In the genomic region with DNA sequence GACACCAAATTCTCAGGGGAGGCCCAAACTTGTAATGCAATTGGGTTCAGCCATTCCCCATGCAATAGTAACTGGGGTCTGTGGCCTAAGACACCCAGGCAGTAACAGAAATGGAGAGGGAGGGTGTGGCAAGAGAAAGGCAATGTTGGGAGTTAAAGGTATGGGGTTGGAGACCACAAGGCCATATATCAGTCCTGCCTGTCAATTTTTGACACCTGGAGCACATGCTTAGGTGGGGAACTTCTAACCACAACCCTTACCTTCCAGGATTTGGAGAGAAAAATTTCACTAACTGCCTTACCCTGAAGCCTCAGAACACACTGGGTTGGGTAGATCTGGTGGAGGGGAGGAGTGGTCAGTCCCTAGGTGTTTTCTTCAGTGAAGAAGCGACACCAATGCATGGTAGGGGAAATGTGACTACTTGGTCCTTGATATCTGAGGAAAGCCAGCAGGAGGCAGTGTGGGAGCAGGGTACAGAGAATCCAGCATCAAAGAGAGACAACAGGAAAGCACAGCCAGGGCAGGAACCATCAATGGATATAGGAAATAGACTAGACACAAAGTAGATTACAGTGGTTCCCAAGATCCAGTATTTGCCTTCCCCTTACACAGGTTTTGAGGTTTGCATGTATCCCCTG, we compare ENCODE assay signal across 8 cellular contexts. TPM values are rescaled to one million over a fixed set of nuclear protein-coding genes. Genes with fewer than 3 reads are reported as not detected.
DNase-seq lines count a peak whose midpoint lies in the region; ATAC-seq, FAIRE-seq and TF ChIP-seq lines count a peak whose summit lies in the region.

No MANE protein-coding gene starts in this region.

- no peak for FAIRE-seq in D721Med (lab: Jason Lieb, UNC)

- no peak overlapping the region for H3K9ac ChIP-seq in DND-41 (ENCODE audit: low read depth, low read length)

- H4K20me1 ChIP-seq in DND-41 (ENCODE audit: insufficient read depth, low read length) = no peaks in the 10 kb centered on the region

- ATAC-seq in DND-41 (ENCODE audit: insufficient read depth, low read depth) = peak; percentile 85
- ATAC-seq in activated T-cell treated with anti-CD3 and anti-CD28 coated beads, Interleukin-2, amount 50 U/mL, for 72 hours (replicated peaks in 1 of 2) = peak; percentile 41 to 64

- DNase-seq in DND-41 = peak; percentile 71
- peak; percentile 21 for DNase-seq in NAMALWA (ENCODE audit: low spot score)
- peak; percentile 49 to 64 for DNase-seq in activated T-cell treated with anti-CD3 and anti-CD28 coated beads, Interleukin-2, amount 50 U/mL, for 72 hours
- peak; percentile 14 for DNase-seq in left kidney (ENCODE audit: low read depth, low spot score)
- no peak for DNase-seq in ovary
- DNase-seq in D721Med (ENCODE audit: insufficient read length, low spot score) = no peak
- DNase-seq in SHP77 (lab: John Stamatoyannopoulos, UW) = no peak
- no peak for DNase-seq in hepatic stellate cell (ENCODE audit: low spot score)

- H3K27me3 ChIP-seq in DND-41 (ENCODE audit: insufficient read depth, low read length, poor library complexity) (no peaks in the 10 kb centered on the region), ovary (no peaks in the 10 kb centered on the region)

- H3K4me1 Mint-ChIP-seq in activated T-cell treated with anti-CD3 and anti-CD28 coated beads, Interleukin-2, amount 50 U/mL, for 72 hours (ENCODE audit: low read depth) = peaks cover 19% of the 10 kb centered on the region

- H3K27ac ChIP-seq in DND-41 (ENCODE audit: low read length) = peak overlapping the region; percentile 42
- H3K27ac ChIP-seq in ovary = no peak overlapping the region

- no peak overlapping the region for H2AFZ ChIP-seq in DND-41 (ENCODE audit: low read depth, low read length)

- no peak overlapping the region for H3K27ac Mint-ChIP-seq in activated T-cell treated with anti-CD3 and anti-CD28 coated beads, Interleukin-2, amount 50 U/mL, for 72 hours

- peaks cover 33% of the 10 kb centered on the region for H3K36me3 ChIP-seq in DND-41 (ENCODE audit: insufficient read depth, low read length)
- H3K36me3 ChIP-seq in ovary = no peaks in the 10 kb centered on the region

- intact Hi-C loops in ovary (cut with DNase I) = no loop called here

- H3K9me3 ChIP-seq in DND-41 (ENCODE audit: insufficient read depth, low read length, severe bottlenecking) (no peaks in the 10 kb centered on the region), ovary (no peaks in the 10 kb centered on the region)

- H3K36me3 Mint-ChIP-seq in activated T-cell treated with anti-CD3 and anti-CD28 coated beads, Interleukin-2, amount 50 U/mL, for 72 hours (ENCODE audit: insufficient read depth in 2 of 2) = peaks cover 0 to 9% of the 10 kb centered on the region in 2 donors

- no peak overlapping the region for H3K4me3 Mint-ChIP-seq in activated T-cell treated with anti-CD3 and anti-CD28 coated beads, Interleukin-2, amount 50 U/mL, for 72 hours

- 95 to 96% (median 95%) methylated on average over 1 of the region's 1 CpG for WGBS in ovary, 3 donors

- H3K4me2 ChIP-seq in DND-41 (ENCODE audit: insufficient read depth, low read length) = no peak overlapping the region

- TF ChIP-seq CTCF in DND-41 (IDR thresholded peaks at IDR 0.05; ENCODE audit: borderline replicate concordance, extremely low read depth, low read length, poor library complexity, severe bottlenecking) (peak; percentile 71), ovary (IDR thresholded peaks at IDR 0.05) (no peak), D721Med (IDR thresholded peaks at IDR 0.05; ENCODE audit: insufficient read depth, missing control alignments) (no peak)

- no peaks in the 10 kb centered on the region for H3K27me3 Mint-ChIP-seq in activated T-cell treated with anti-CD3 and anti-CD28 coated beads, Interleukin-2, amount 50 U/mL, for 72 hours (ENCODE audit: low read depth)

- H3K4me1 ChIP-seq in DND-41 (ENCODE audit: insufficient read depth, low read length) (peaks cover 9% of the 10 kb centered on the region; the same call in 1 of the 2 replicates), ovary (ENCODE audit: insufficient read depth) (no peaks in the 10 kb centered on the region)

- TF ChIP-seq EP300 in ovary (IDR thresholded peaks at IDR 0.05) = no peak

- no peaks in the 10 kb centered on the region for H3K9me3 Mint-ChIP-seq in activated T-cell treated with anti-CD3 and anti-CD28 coated beads, Interleukin-2, amount 50 U/mL, for 72 hours

- no peak for TF ChIP-seq POLR2A in ovary (IDR thresholded peaks at IDR 0.05)

- H3K79me2 ChIP-seq in DND-41 (ENCODE audit: insufficient read depth, low read length) = 0 out of 2 replicates have a peak, but pooled peaks cover 4% of the 10 kb centered on the region

- H3K4me3 ChIP-seq in DND-41 (ENCODE audit: low read depth in 1 of 2, low read length in 2 of 2) (no peak overlapping the region), ovary (no peak overlapping the region)

RNA-seq across cellular contexts. Expression of a gene that starts 6.8 kb away (rescaled TPM):
- 10 to 100 TPM; 13.3 to 14.8 TPM for total RNA-seq in activated T-cell treated with anti-CD3 and anti-CD28 coated beads, Interleukin-2, amount 50 U/mL, for 72 hours
- 1 to 10 TPM; 2.4 to 5.1 (median 4.7) TPM for total RNA-seq in ovary
- polyA plus RNA-seq in ovary = 1 to 10 TPM; 2.0 to 2.7 TPM

RNA-seq across cellular contexts. Expression of a gene that starts 18.9 kb away (rescaled TPM):
- total RNA-seq in activated T-cell treated with anti-CD3 and anti-CD28 coated beads, Interleukin-2, amount 50 U/mL, for 72 hours = 10 to 100 TPM; 24.9 to 34.6 TPM
- total RNA-seq in ovary = 10 to 100 TPM in 5 of 7 donors, 1 to 10 TPM in 2; 8.4 to 20.0 (median 13.1) TPM
- polyA plus RNA-seq in ovary = 10 to 100 TPM in 1 of 2 donors, 1 to 10 TPM in 1; 7.2 to 15.1 TPM

RNA-seq across cellular contexts. Expression of a gene that starts 19.3 kb away (rescaled TPM):
- 10 to 100 TPM; 30.4 to 38.1 TPM for total RNA-seq in activated T-cell treated with anti-CD3 and anti-CD28 coated beads, Interleukin-2, amount 50 U/mL, for 72 hours
- total RNA-seq in ovary = 10 to 100 TPM in 5 of 7 donors, 1 to 10 TPM in 2; 4.8 to 29.2 (median 14.8) TPM
- polyA plus RNA-seq in ovary = 1 to 10 TPM; 8.5 TPM

RNA-seq across cellular contexts. Expression of a gene that starts 39.6 kb away (rescaled TPM):
- 100 to 1,000 TPM; 256 to 259 TPM for total RNA-seq in activated T-cell treated with anti-CD3 and anti-CD28 coated beads, Interleukin-2, amount 50 U/mL, for 72 hours
- total RNA-seq in ovary = 100 to 1,000 TPM in 1 of 7 donors, 10 to 100 TPM in 6; 22.7 to 217 (median 58.4) TPM
- polyA plus RNA-seq in ovary = 10 to 100 TPM; 23.9 to 52.8 TPM

Comparison
In these comparisons a context has a peak if more than half of its experiments do, and no peak if none do; other contexts are left out.
1. DNase-seq: peak in DND-41 (single experiment), NAMALWA (single experiment), activated T-cell treated with anti-CD3 and anti-CD28 coated beads, Interleukin-2, amount 50 U/mL, for 72 hours (2 of 2) and left kidney (single experiment); none in ovary (0 of 5), D721Med (single experiment), SHP77 (0 of 2) and hepatic stellate cell (single experiment).